Comparison of ENCODE assay signal across 24 cellular contexts in genomic region chr20:23327617-23328333, GRCh38.
"Had no signal": no experiment of that assay in that cellular context is flagged by ENCODE, and none has a peak within 500 bp of the region (broad histone marks: within the 10 kb centered on the region; RNA-seq: fewer than 3 reads in every experiment).

No MANE protein-coding gene starts in this region.

- H3K9me3 ChIP-seq: neutrophil, ovary, psoas muscle, stomach, thoracic aorta, thyroid gland, tibial nerve, upper lobe of left lung, uterus had no signal

- H3K4me1 ChIP-seq: parathyroid adenoma, psoas muscle, stomach, thyroid gland, tibial nerve, upper lobe of left lung, uterus had no signal

- DNase-seq: natural killer cell; nucleus accumbens; ovary; psoas muscle; right cardiac atrium; small intestine; stimulated activated CD4-positive, alpha-beta T cell treated with anti-CD3 and anti-CD28 coated beads, Interleukin-15, amount 100 ng/mL, for 24 hours; stimulated activated CD4-positive, alpha-beta T cell treated with anti-CD3 and anti-CD28 coated beads, Interleukin-2, amount 100 ng/mL, for 24 hours; stimulated activated CD4-positive, alpha-beta T cell treated with anti-CD3 and anti-CD28 coated beads, Interleukin-2, amount 100 ng/mL, for 48 hours; stimulated activated CD4-positive, alpha-beta T cell treated with anti-CD3 and anti-CD28 coated beads, Interleukin-4, amount 100 ng/mL, for 24 hours; stimulated activated naive B cell treated with anti-CD40 and anti-IgM and Interleukin-4, amounts not matched to agents 10 μg/mL and 1 μg/mL and 100 μg/mL, for 72 hours; stimulated activated naive CD4-positive, alpha-beta T cell treated with Interleukin-2 at 50 U/mL for 16 hours; stomach; thyroid gland; trophoblast cell; uterus had no signal

- H2AFZ ChIP-seq: parathyroid adenoma had no signal

- H3K4me3 ChIP-seq: ovary, psoas muscle, stomach, thoracic aorta, thyroid gland, tibial nerve, upper lobe of left lung, uterus had no signal

- H3K9ac ChIP-seq: parathyroid adenoma had no signal

- FAIRE-seq: small intestine had no signal

- H3K79me2 ChIP-seq: parathyroid adenoma had no signal

- ATAC-seq: naive thymus-derived CD4-positive, alpha-beta T cell; psoas muscle; right cardiac atrium; sciatic nerve; stimulated activated effector memory CD8-positive, alpha-beta T cell treated with anti-CD3 and anti-CD28 coated beads, Interleukin-12 subunit alpha, Interleukin-12 subunit beta, amount 100 ng/mL, for 72 hours; stimulated activated naive B cell treated with anti-CD40 and anti-IgM and Interleukin-4, amounts not matched to agents 10 μg/mL and 1 μg/mL and 100 μg/mL, for 72 hours had no signal

- H3K27ac ChIP-seq: neutrophil, ovary, parathyroid adenoma, psoas muscle, stomach, thoracic aorta, thyroid gland, tibial nerve, upper lobe of left lung, uterus had no signal

- H3K36me3 ChIP-seq: neutrophil, ovary, stomach, thoracic aorta, thyroid gland, tibial nerve, upper lobe of left lung, uterus had no signal

- H3K27me3 ChIP-seq: neutrophil, ovary, stomach, thyroid gland, tibial nerve, upper lobe of left lung, uterus had no signal
